17 cellular contexts compared by ENCODE assay signal in the genomic region with DNA sequence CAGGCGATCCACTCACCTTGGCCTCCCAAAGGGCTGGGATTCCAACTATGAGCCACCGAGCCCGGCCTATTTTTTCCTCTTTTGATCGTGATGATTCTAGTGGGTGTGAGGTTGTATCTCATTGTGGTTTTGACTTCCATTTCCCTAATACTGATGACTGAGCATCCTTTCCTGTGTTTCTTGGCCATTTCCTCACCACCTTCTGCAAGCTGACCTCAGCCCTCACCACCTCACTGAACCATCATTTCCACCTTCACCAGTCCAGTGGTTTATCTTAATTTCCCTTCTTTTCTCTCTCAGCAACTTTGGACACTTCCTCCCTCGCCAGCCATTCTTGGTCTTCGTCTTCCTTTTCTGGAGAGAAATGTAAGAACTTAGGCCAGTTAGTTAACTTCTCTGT. TPM values are rescaled to one million over a fixed set of nuclear protein-coding genes. Genes with fewer than 3 reads are reported as not detected.
A peak's percentile ranks its signal among the peaks of the same experiment; 100 is the strongest.
DNase-seq lines count a peak whose midpoint lies in the region; ATAC-seq, FAIRE-seq and TF ChIP-seq lines count a peak whose summit lies in the region.
"Had no signal": no experiment of that assay in that cellular context is flagged by ENCODE, and none has a peak within 500 bp of the region (broad histone marks: within the 10 kb centered on the region; RNA-seq: fewer than 3 reads in every experiment).

No MANE protein-coding gene starts in this region.

- POLR2A ChIA-PET in endothelial cell of umbilical vein (lab: Charles Lee) = no interaction called here

- TF ChIP-seq POLR2A in endothelial cell of umbilical vein (IDR thresholded peaks at IDR 0.05; ENCODE audit: low read depth, low read length) = no peak

- H3K4me1 ChIP-seq in BLaER1 treated with 17β-estradiol and CSF1 and Interleukin-3, amounts not matched to agents 10 nM and 100 nM = peaks cover 15 to 50% (median 31%) of the 10 kb centered on the region in 10 experiments
- H3K4me1 ChIP-seq in endothelial cell of umbilical vein (ENCODE audit: control insufficient read depth, extremely low read depth, insufficient read depth, low read length) = peaks cover 31% of the 10 kb centered on the region

- peak in 1 of 2 experiments; percentile 69 for DNase-seq in HL-60 (ENCODE audit: low read depth in 1 of 2, low spot score in 1 of 2)
- peak; percentile 69 for DNase-seq in SKM-1 treated with dmso at 0.1 percent for 144 hours (lab: John Stamatoyannopoulos, UW; ENCODE audit: unreplicated experiment)
- peak; percentile 27 for DNase-seq in endothelial cell of umbilical vein (ENCODE audit: low read depth, low spot score)
- DNase-seq in epidermal melanocyte (ENCODE audit: insufficient read length, low spot score) = no peak
- no peak for DNase-seq in NCI-H446 (lab: John Stamatoyannopoulos, UW)
- DNase-seq: activated T-cell treated with anti-CD3 and anti-CD28 coated beads, Interleukin-2, amount 50 U/mL, for 1 hour; caudate nucleus; H9; MG63; NCI-H2107; NCI-H774; occipital lobe; right lobe of liver; stimulated activated CD4-positive, alpha-beta T cell treated with anti-CD3 and anti-CD28 coated beads, Interleukin-1b, Interleukin-23, amount 100 ng/mL, for 48 hours had no signal

- no peaks in the 10 kb centered on the region for H3K36me3 ChIP-seq in BLaER1 treated with 17β-estradiol and CSF1 and Interleukin-3, amounts not matched to agents 10 nM and 100 nM
- no peaks in the 10 kb centered on the region for H3K36me3 ChIP-seq in endothelial cell of umbilical vein (ENCODE audit: control insufficient read depth in 2 of 2, extremely low read depth in 1 of 2, insufficient read depth in 2 of 2, low read length in 2 of 2)
- H3K36me3 ChIP-seq: MG63, right lobe of liver had no signal

- no peaks in the 10 kb centered on the region for H3K9me3 ChIP-seq in BLaER1 treated with 17β-estradiol and CSF1 and Interleukin-3, amounts not matched to agents 10 nM and 100 nM (replicated peaks in 1 of 11)
- no peaks in the 10 kb centered on the region for H3K9me3 ChIP-seq in endothelial cell of umbilical vein (replicated peaks; ENCODE audit: control insufficient read depth, insufficient read depth, low read length)
- H3K9me3 ChIP-seq: MG63, right lobe of liver had no signal

- intact Hi-C loops in endothelial cell of umbilical vein (cut with micrococcal nuclease) = no loop called here

- peak; percentile 75 for FAIRE-seq in endothelial cell of umbilical vein (lab: Jason Lieb, UNC)

- CTCF ChIA-PET in endothelial cell of umbilical vein (lab: Charles Lee) = interaction anchor here (1.9 kb wide), 1 partner anchor 80 kb away, joined by 6 read pairs; no protein-coding TSS in a partner anchor

- H3K27ac ChIP-seq in BLaER1 treated with 17β-estradiol and CSF1 and Interleukin-3, amounts not matched to agents 10 nM and 100 nM = peak overlapping the region in 4 of 11 experiments; percentile 38 to 65 (median 49); a peak in 8 of 22 replicates
- H3K27ac ChIP-seq in HL-60 (replicated peaks) (peak overlapping the region; percentile 35), endothelial cell of umbilical vein (ENCODE audit: insufficient read depth, low read depth, low read length) (peak overlapping the region; percentile 13)
- H3K27ac ChIP-seq: right lobe of liver had no signal

- H3K9ac ChIP-seq in BLaER1 treated with 17β-estradiol and CSF1 and Interleukin-3, amounts not matched to agents 10 nM and 100 nM = 0 out of 22 replicates have a peak overlapping the region, but pooled peaks of 2 of the 11 experiments have one; percentile 26 to 31
- H3K9ac ChIP-seq in endothelial cell of umbilical vein (replicated peaks; ENCODE audit: extremely low read depth, insufficient read depth, low read length) = no peak overlapping the region

- BruUV-seq in endothelial cell of umbilical vein (replicated peaks; lab: Mats Ljungman, UMichigan) = no TSS peak

- H3K79me2 ChIP-seq in endothelial cell of umbilical vein (ENCODE audit: control insufficient read depth, insufficient read depth, low read length) = no peaks in the 10 kb centered on the region

- peaks cover 0 to 10% (median 0%) of the 10 kb centered on the region in 11 experiments; a peak in 3 of 22 replicates for H3K27me3 ChIP-seq in BLaER1 treated with 17β-estradiol and CSF1 and Interleukin-3, amounts not matched to agents 10 nM and 100 nM
- H3K27me3 ChIP-seq in HL-60 (ENCODE audit: insufficient read depth, poor library complexity, severe bottlenecking) = no peaks in the 10 kb centered on the region
- no peaks in the 10 kb centered on the region for H3K27me3 ChIP-seq in endothelial cell of umbilical vein (ENCODE audit: control insufficient read depth in 2 of 2, insufficient read depth in 2 of 2, low read length in 2 of 2)
- H3K27me3 ChIP-seq: MG63, right lobe of liver had no signal

- no peak overlapping the region for H3K4me3 ChIP-seq in BLaER1 treated with 17β-estradiol and CSF1 and Interleukin-3, amounts not matched to agents 10 nM and 100 nM
- no peak overlapping the region for H3K4me3 ChIP-seq in HL-60 (replicated peaks; ENCODE audit: insufficient read depth, low read length)
- no peak overlapping the region for H3K4me3 ChIP-seq in endothelial cell of umbilical vein (replicated peaks in 1 of 3; ENCODE audit: insufficient read depth in 1 of 3, low read depth in 1 of 3, low read length in 3 of 3)
- H3K4me3 ChIP-seq: MG63, right lobe of liver had no signal

- no peak for ATAC-seq in HG03159 (IDR thresholded peaks at IDR 0.05; ENCODE audit: unreplicated experiment)
- ATAC-seq in HG02610 (IDR thresholded peaks at IDR 0.05; ENCODE audit: unreplicated experiment) = no peak
- ATAC-seq: right lobe of liver had no signal

- H4K20me1 ChIP-seq in BLaER1 treated with 17β-estradiol and CSF1 and Interleukin-3, amounts not matched to agents 10 nM and 100 nM = no peaks in the 10 kb centered on the region
- H4K20me1 ChIP-seq in endothelial cell of umbilical vein (replicated peaks; ENCODE audit: control insufficient read depth, extremely low read depth, insufficient read depth, low read length) = no peaks in the 10 kb centered on the region

- H3K9me1 ChIP-seq in endothelial cell of umbilical vein (replicated peaks; ENCODE audit: control insufficient read depth, extremely low read depth, insufficient read depth, low read length) = no peaks in the 10 kb centered on the region

- TF ChIP-seq CTCF in HL-60 (IDR thresholded peaks at IDR 0.05; ENCODE audit: insufficient read depth, low read length) (no peak), endothelial cell of umbilical vein (IDR thresholded peaks at IDR 0.05; ENCODE audit: extremely low read depth in 1 of 2, insufficient read depth in 1 of 2, low read depth in 1 of 2, low read length in 2 of 2) (no peak)

- peak overlapping the region; percentile 32 for H2AFZ ChIP-seq in endothelial cell of umbilical vein (ENCODE audit: low read depth, low read length)

- peak overlapping the region; percentile 23 to 82 (median 57) for H3K4me2 ChIP-seq in BLaER1 treated with 17β-estradiol and CSF1 and Interleukin-3, amounts not matched to agents 10 nM and 100 nM
- H3K4me2 ChIP-seq in endothelial cell of umbilical vein (ENCODE audit: insufficient read depth, low read length) = peak overlapping the region; percentile 25

- dilution Hi-C loops in endothelial cell of umbilical vein (cut with MboI; ENCODE audit: extremely low pct_ligation_motif_present, low sequenced_read_pairs) = no loop called here

TF ChIP-seq in endothelial cell of umbilical vein, 7 proteins besides CTCF, POLR2A, EP300 and RAD21:
- TF ChIP-seq GATA2 (IDR thresholded peaks at IDR 0.05; ENCODE audit: insufficient read depth, insufficient read length, low read depth, low read length) (peak; percentile 54), JUN (IDR thresholded peaks at IDR 0.05; ENCODE audit: borderline replicate concordance, insufficient read depth, insufficient read length, low read depth) (no peak), POLR2AphosphoS5 (IDR thresholded peaks at IDR 0.05; ENCODE audit: insufficient read depth, low read depth, low read length) (peak; percentile 67), EZH2 (IDR thresholded peaks at IDR 0.05; ENCODE audit: borderline replicate concordance, low read depth, low read length, severe bottlenecking) (no peak), FOS (IDR thresholded peaks at IDR 0.05; ENCODE audit: borderline replicate concordance, insufficient read depth, low read length) (peak; percentile 67), MYC (IDR thresholded peaks at IDR 0.05; ENCODE audit: low read depth, low read length) (no peak)
- TF ChIP-seq, protein P1, sequence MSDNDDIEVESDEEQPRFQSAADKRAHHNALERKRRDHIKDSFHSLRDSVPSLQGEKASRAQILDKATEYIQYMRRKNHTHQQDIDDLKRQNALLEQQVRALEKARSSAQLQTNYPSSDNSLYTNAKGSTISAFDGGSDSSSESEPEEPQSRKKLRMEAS (IDR thresholded peaks at IDR 0.05; ENCODE audit: insufficient read depth, insufficient read length) = no peak

RNA-seq across cellular contexts. Expression of gene BICRA, which starts 13.0 kb away (rescaled TPM):
- total RNA-seq in endothelial cell of umbilical vein = 20.5 and 27.0 TPM in 2 replicates
- polyA plus RNA-seq in endothelial cell of umbilical vein = 2.0 and 3.8 TPM in 2 replicates
- 2.5 and 4.4 TPM in 2 replicates for polyA plus RNA-seq in endothelial cell of umbilical vein (2011; cell fraction: cytosol; rRNA removed)
- polyA plus RNA-seq in endothelial cell of umbilical vein (2011; cell fraction: nucleus; rRNA removed) = 8.9 and 9.5 TPM in 2 replicates
- polyA plus RNA-seq in endothelial cell of umbilical vein (2012) = 10.5 and 16.9 TPM in 2 replicates
- 10.4 and 13.0 TPM in 2 replicates for polyA minus RNA-seq in endothelial cell of umbilical vein
- polyA minus RNA-seq in endothelial cell of umbilical vein (2011; cell fraction: cytosol; rRNA and poly(A)+ RNA removed) = 5.1 TPM
- polyA minus RNA-seq in endothelial cell of umbilical vein (2011; cell fraction: nucleus; rRNA and poly(A)+ RNA removed) = 5.7 and 12.7 TPM in 2 replicates

RNA-seq across cellular contexts. Expression of gene ZNF541, which starts 23.0 kb away (rescaled TPM):
- total RNA-seq in endothelial cell of umbilical vein = 0.13 TPM in 1 of 2 replicates, not detected in the other
- polyA plus RNA-seq in endothelial cell of umbilical vein = 0.03 and 0.05 TPM in 2 replicates
- polyA plus RNA-seq in endothelial cell of umbilical vein (2011; cell fraction: cytosol; rRNA removed) = 0.03 and 0.08 TPM in 2 replicates
- polyA plus RNA-seq in endothelial cell of umbilical vein (2011; cell fraction: nucleus; rRNA removed) = not detected in 2 replicates
- 0.08 and 0.33 TPM in 2 replicates for polyA plus RNA-seq in endothelial cell of umbilical vein (2012)
- not detected in 2 replicates for polyA minus RNA-seq in endothelial cell of umbilical vein
- polyA minus RNA-seq in endothelial cell of umbilical vein (2011; cell fraction: cytosol; rRNA and poly(A)+ RNA removed) = not detected
- polyA minus RNA-seq in endothelial cell of umbilical vein (2011; cell fraction: nucleus; rRNA and poly(A)+ RNA removed) = not detected in 2 replicates
- total RNA-seq: H9, occipital lobe had no signal

Comparison
In these comparisons a context has a peak if more than half of its experiments do, and no peak if none do; other contexts are left out.
1. DNase-seq: peak in SKM-1 treated with dmso at 0.1 percent for 144 hours (single experiment) and endothelial cell of umbilical vein (single experiment); none in epidermal melanocyte (single experiment) and NCI-H446 (0 of 2).